8 cellular contexts compared by ENCODE assay signal in the genomic region with DNA sequence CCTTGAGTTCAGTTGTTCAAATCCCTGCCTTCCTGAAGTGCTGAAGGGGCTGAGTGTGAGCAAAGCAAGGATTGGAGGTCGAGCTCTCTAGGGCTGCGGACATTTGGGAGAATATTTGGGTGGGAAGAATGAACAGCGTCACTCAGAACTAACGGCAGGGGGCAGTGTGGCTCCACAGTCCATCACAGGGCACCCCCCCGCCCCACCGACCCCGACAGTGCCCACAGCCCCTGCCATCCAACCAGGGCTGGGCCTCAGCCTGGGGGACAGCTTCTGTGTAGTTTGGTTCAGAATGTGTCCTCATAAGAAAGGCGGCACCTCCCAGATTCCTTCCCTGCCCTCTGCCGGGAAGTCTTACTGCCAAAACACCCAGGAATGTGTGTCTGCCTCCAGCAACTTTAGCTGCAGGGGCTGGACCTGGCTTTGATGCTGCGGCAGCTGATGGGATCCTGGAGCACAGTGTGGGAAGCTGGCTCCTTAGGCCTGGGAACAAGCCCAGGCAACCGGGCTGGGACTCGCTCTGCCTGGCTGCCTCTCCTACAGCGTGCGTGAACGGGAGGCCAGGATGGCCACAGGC.
DNase-seq lines count a peak whose midpoint lies in the region; ATAC-seq and TF ChIP-seq lines count a peak whose summit lies in the region.

No MANE protein-coding gene starts in this region.

- H3K27ac ChIP-seq in HL-60 (replicated peaks) (no peak overlapping the region), mesendoderm (ENCODE audit: low read depth, low read length) (no peak overlapping the region), thoracic aorta (peak overlapping the region; percentile 85 to 96)

- H3K4me3 Mint-ChIP-seq in Calu3 (ENCODE audit: low read depth, unreplicated experiment): no peak overlapping the region

- CTCF ChIA-PET in Calu3 (lab: Charles Lee): interaction anchor here (0.6 to 2.5 kb wide), 25 partner anchors 9 to 474 kb away, joined by 3 to 23 read pairs (median 5); a partner anchor contains a TSS

- peaks cover 3% of the 10 kb centered on the region for H3K27me3 ChIP-seq in HL-60 (ENCODE audit: insufficient read depth, poor library complexity, severe bottlenecking)
- no peaks in the 10 kb centered on the region for H3K27me3 ChIP-seq in mesendoderm (ENCODE audit: insufficient read depth, low read length, poor library complexity)
- no peaks in the 10 kb centered on the region for H3K27me3 ChIP-seq in thoracic aorta (replicated peaks; ENCODE audit: insufficient read depth)

- WGBS in mesendoderm (ENCODE audit: extremely low coverage, insufficient coverage, low lambda C conversion rate): no CpG with 5 or more reads among the region's 15 CpGs

- H3K4me1 Mint-ChIP-seq in Calu3 (ENCODE audit: low read depth, unreplicated experiment): peaks cover 18% of the 10 kb centered on the region

- H3K9me3 Mint-ChIP-seq in Calu3 (ENCODE audit: low read depth, unreplicated experiment): no peaks in the 10 kb centered on the region

- no peak overlapping the region for H3K27ac Mint-ChIP-seq in Calu3 (ENCODE audit: unreplicated experiment)

- no peak overlapping the region for H2BK15ac ChIP-seq in mesendoderm (replicated peaks; ENCODE audit: low read depth)

- no peaks in the 10 kb centered on the region for H3K79me1 ChIP-seq in mesendoderm (ENCODE audit: low read length)

- DNase-seq in Calu3 (peak; percentile 72), HL-60 (ENCODE audit: low read depth in 1 of 2, low spot score in 1 of 2) (no peak), SW480 (ENCODE audit: low spot score) (peak; percentile 39), epidermal melanocyte (ENCODE audit: insufficient read length, low spot score) (peak; percentile 82), mesendoderm (peak; percentile 82), thoracic aorta (ENCODE audit: low spot score) (peak; percentile 80)

- H4K8ac ChIP-seq in mesendoderm (ENCODE audit: low read depth, low read length): no peak overlapping the region

- H4K5ac ChIP-seq in mesendoderm (ENCODE audit: low read length): no peak overlapping the region

- no peak overlapping the region for H3K4me2 ChIP-seq in mesendoderm (ENCODE audit: low read length)

- no peaks in the 10 kb centered on the region for H3K36me3 ChIP-seq in mesendoderm (ENCODE audit: control insufficient read depth, insufficient read depth, low read length)
- H3K36me3 ChIP-seq in thoracic aorta: no peaks in the 10 kb centered on the region

- H2AK5ac ChIP-seq in mesendoderm (ENCODE audit: low read length): peak overlapping the region; percentile 47

- H3K79me2 ChIP-seq in mesendoderm (ENCODE audit: control insufficient read depth, insufficient read depth, low read length): no peaks in the 10 kb centered on the region

- peak overlapping the region; percentile 62 for H3K56ac ChIP-seq in mesendoderm (ENCODE audit: low read length)

- peak; percentile 79 for ATAC-seq in thoracic aorta (ENCODE audit: insufficient number of reproducible peaks, low FRiP score, low read depth)
- ATAC-seq in HG03571 (IDR thresholded peaks at IDR 0.05; ENCODE audit: unreplicated experiment): no peak
- ATAC-seq in HG02642 (IDR thresholded peaks at IDR 0.05; ENCODE audit: poor library complexity, unreplicated experiment): no peak

- no peak overlapping the region for H3K4ac ChIP-seq in mesendoderm (ENCODE audit: low read depth, low read length)

- no TSS peak for BruUV-seq in Calu3 (replicated peaks; lab: Mats Ljungman, UMichigan)

- H3K18ac ChIP-seq in mesendoderm (ENCODE audit: low read length): no peak overlapping the region

- no peak overlapping the region for H2BK120ac ChIP-seq in mesendoderm (ENCODE audit: low read depth, low read length)

- no peaks in the 10 kb centered on the region for H3K27me3 Mint-ChIP-seq in Calu3 (ENCODE audit: unreplicated experiment)

- intact Hi-C loops in Calu3 (cut with micrococcal nuclease; ENCODE audit: unreplicated experiment): loop anchor here (1.0 to 10.0 kb wide), 2 partner anchors 112 to 166 kb away; no protein-coding TSS in a partner anchor

- H3K9ac ChIP-seq in mesendoderm (ENCODE audit: low read length): peak overlapping the region; percentile 26

- no peak overlapping the region for H3K23ac ChIP-seq in mesendoderm (ENCODE audit: low read length)

- H3K36me3 Mint-ChIP-seq in Calu3 (ENCODE audit: insufficient read depth, unreplicated experiment): no peaks in the 10 kb centered on the region

- H2BK5ac ChIP-seq in mesendoderm (ENCODE audit: low read length): no peak overlapping the region

- H3K9me3 ChIP-seq in thoracic aorta: no peaks in the 10 kb centered on the region

- peak; percentile 76 for TF ChIP-seq CTCF in Calu3 (IDR thresholded peaks at IDR 0.05; ENCODE audit: unreplicated experiment)
- TF ChIP-seq CTCF in HL-60 (IDR thresholded peaks at IDR 0.05; ENCODE audit: insufficient read depth, low read length): peak; percentile 21
- TF ChIP-seq CTCF in thoracic aorta (IDR thresholded peaks at IDR 0.05): peak; percentile 91

- H3K4me3 ChIP-seq in HL-60 (replicated peaks; ENCODE audit: insufficient read depth, low read length) (no peak overlapping the region), mesendoderm (ENCODE audit: low read length) (no peak overlapping the region), thoracic aorta (no peak overlapping the region)

- H3K4me1 ChIP-seq in mesendoderm (ENCODE audit: control insufficient read depth, low read depth, low read length): peaks cover 5% of the 10 kb centered on the region
- peaks cover 35 to 51% of the 10 kb centered on the region in 2 donors for H3K4me1 ChIP-seq in thoracic aorta (ENCODE audit: control insufficient read depth in 1 of 2, low read depth in 2 of 2)

Comparison
In these comparisons a context has a peak if more than half of its experiments do, and no peak if none do; other contexts are left out.
1. DNase-seq: peak in Calu3 (single experiment), SW480 (single experiment), epidermal melanocyte (single experiment), mesendoderm (single experiment) and thoracic aorta (single experiment); none in HL-60 (0 of 2).
2. CTCF ChIP-seq: peak in every context shown above with its lines; median percentile 91 in thoracic aorta; 76 in Calu3; 21 in HL-60.
3. H3K27ac ChIP-seq: peak in thoracic aorta (2 of 2); none in HL-60 (single experiment) and mesendoderm (single experiment).